Comparison of ENCODE assay signal across 29 cellular contexts in the genomic region with DNA sequence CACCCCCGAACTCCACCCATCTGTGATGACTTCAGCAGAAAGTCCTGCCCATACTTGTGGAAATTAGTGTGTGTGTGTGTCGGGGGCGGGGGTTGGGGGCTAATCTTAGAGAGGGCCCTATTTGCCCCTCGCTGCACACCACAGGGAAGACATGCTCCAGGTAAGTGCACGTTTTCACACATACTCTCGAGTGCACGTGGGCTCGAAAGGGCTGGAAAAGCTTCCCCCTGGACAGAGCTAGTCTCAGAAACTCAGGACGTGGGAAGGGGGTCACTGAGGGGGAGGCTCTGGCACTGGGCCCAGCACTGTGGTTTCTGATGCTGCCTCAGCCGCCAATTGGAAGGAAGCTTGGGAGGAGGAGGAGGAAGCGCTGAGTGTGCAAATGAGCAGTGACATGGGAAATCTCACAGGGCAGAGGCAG. TPM values are rescaled to one million over a fixed set of nuclear protein-coding genes. Genes with fewer than 3 reads are reported as not detected.
DNase-seq lines count a peak whose midpoint lies in the region; ATAC-seq and TF ChIP-seq lines count a peak whose summit lies in the region.
"Had no signal": no experiment of that assay in that cellular context is flagged by ENCODE, and none has a peak within 500 bp of the region (broad histone marks: within the 10 kb centered on the region; RNA-seq: fewer than 3 reads in every experiment).

No MANE protein-coding gene starts in this region.

- no peaks in the 10 kb centered on the region for H3K9me3 Mint-ChIP-seq in nephron
- H3K9me3 Mint-ChIP-seq: activated naive CD8-positive, alpha-beta T cell treated with anti-CD3 and anti-CD28 coated beads, Interleukin-2, amount 50 U/mL, for 24 hours; activated T-cell treated with anti-CD3 and anti-CD28 coated beads, Interleukin-2, amount 50 U/mL, for 24 hours; CD8-positive, alpha-beta T cell; memory B cell; stimulated activated naive CD8-positive, alpha-beta T cell treated with anti-CD3 and anti-CD28 coated beads, Interleukin-15, amount 100 ng/mL, for 72 hours; T-helper 1 cell treated with Interleukin-12 subunit alpha and Interleukin-12 subunit beta and Interleukin-4 antibody, amounts not matched to agents 30 μg/mL and 1 μg/mL, for 36 hours had no signal

- no peaks in the 10 kb centered on the region for H3K36me3 Mint-ChIP-seq in nephron (ENCODE audit: low read depth)
- H3K36me3 Mint-ChIP-seq: brain; CD8-positive, alpha-beta T cell; memory B cell had no signal

- no peaks in the 10 kb centered on the region for H3K36me3 ChIP-seq in H7 (replicated peaks; ENCODE audit: control insufficient read depth, insufficient read depth, low read length)
- H3K36me3 ChIP-seq: colonic mucosa, neutrophil, prostate gland had no signal

- H3K4me1 Mint-ChIP-seq in nephron: peaks cover 64% of the 10 kb centered on the region

- no peaks in the 10 kb centered on the region for H3K27me3 ChIP-seq in H7 (ENCODE audit: control insufficient read depth, insufficient read depth, low read length)
- H3K27me3 ChIP-seq: colonic mucosa had no signal

- peak; percentile 70 for DNase-seq in CD1c-positive myeloid dendritic cell (ENCODE audit: extremely low spot score)
- peak; percentile 28 for DNase-seq in H7
- peak; percentile 39 for DNase-seq in astrocyte of the hippocampus (ENCODE audit: low read depth, low spot score)
- DNase-seq in stimulated activated CD4-positive, alpha-beta T cell treated with anti-CD3 and anti-CD28 coated beads, Interleukin-4, amount 100 ng/mL, for 24 hours: no peak
- no peak for DNase-seq in stimulated activated CD4-positive, alpha-beta T cell treated with anti-CD3 and anti-CD28 coated beads, Interleukin-4, amount 100 ng/mL, for 1 hour
- DNase-seq in GM10266 (ENCODE audit: extremely low spot score): no peak
- DNase-seq: activated CD4-positive, alpha-beta T cell treated with anti-CD3 and anti-CD28 coated beads for 48 hours; activated gamma-delta T cell; activated naive CD8-positive, alpha-beta T cell treated with anti-CD3 and anti-CD28 coated beads, Interleukin-2, amount 50 U/mL, for 24 hours; activated T-cell treated with anti-CD3 and anti-CD28 coated beads, Interleukin-2, amount 50 U/mL, for 24 hours; CD8-positive, alpha-beta T cell; colonic mucosa; DMS153; effector memory CD4-positive, alpha-beta T cell; HCEC 1CT; head of caudate nucleus; MV-4-11; NCI-H146; NCI-H446; NCI-H82; SK-N-SH; stimulated activated naive CD8-positive, alpha-beta T cell treated with anti-CD3 and anti-CD28 coated beads, Interleukin-15, amount 100 ng/mL, for 72 hours had no signal

- no peak overlapping the region for H3K4me3 ChIP-seq in H7 (ENCODE audit: insufficient read depth, low read depth, low read length)
- H3K4me3 ChIP-seq: colonic mucosa, prostate gland had no signal

- TF ChIP-seq CTCF in nephron (IDR thresholded peaks at IDR 0.05; ENCODE audit: unreplicated experiment in 3 of 3) (no peak), GM10266 (IDR thresholded peaks at IDR 0.05; ENCODE audit: control insufficient read depth, insufficient read depth, low read depth, missing control alignments) (no peak)

- no peak for ATAC-seq in GM21360 (IDR thresholded peaks at IDR 0.05; ENCODE audit: unreplicated experiment)
- ATAC-seq: activated naive CD8-positive, alpha-beta T cell treated with anti-CD3 and anti-CD28 coated beads, Interleukin-2, amount 50 U/mL, for 24 hours; CD8-positive, alpha-beta T cell; stimulated activated naive CD8-positive, alpha-beta T cell treated with anti-CD3 and anti-CD28 coated beads, Interleukin-15, amount 100 ng/mL, for 72 hours had no signal

- H3K4me3 Mint-ChIP-seq in nephron: peak overlapping the region in 1 of 3 experiments; percentile 19
- H3K4me3 Mint-ChIP-seq: activated naive CD8-positive, alpha-beta T cell treated with anti-CD3 and anti-CD28 coated beads, Interleukin-2, amount 50 U/mL, for 24 hours; activated T-cell treated with anti-CD3 and anti-CD28 coated beads, Interleukin-2, amount 50 U/mL, for 24 hours; brain; CD8-positive, alpha-beta T cell; memory B cell; stimulated activated naive CD8-positive, alpha-beta T cell treated with anti-CD3 and anti-CD28 coated beads, Interleukin-15, amount 100 ng/mL, for 72 hours; T-helper 1 cell treated with Interleukin-12 subunit alpha and Interleukin-12 subunit beta and Interleukin-4 antibody, amounts not matched to agents 30 μg/mL and 1 μg/mL, for 36 hours had no signal

- peaks cover 23% of the 10 kb centered on the region for H3K27me3 Mint-ChIP-seq in nephron (ENCODE audit: low read depth)

- H3K27ac Mint-ChIP-seq in nephron: peak overlapping the region; percentile 5 to 92 (median 79)
- H3K27ac Mint-ChIP-seq: activated naive CD8-positive, alpha-beta T cell treated with anti-CD3 and anti-CD28 coated beads, Interleukin-2, amount 50 U/mL, for 24 hours; activated T-cell treated with anti-CD3 and anti-CD28 coated beads, Interleukin-2, amount 50 U/mL, for 24 hours; CD8-positive, alpha-beta T cell; memory B cell; T-helper 1 cell treated with Interleukin-12 subunit alpha and Interleukin-12 subunit beta and Interleukin-4 antibody, amounts not matched to agents 30 μg/mL and 1 μg/mL, for 36 hours had no signal

RNA-seq across cellular contexts. Expression of a gene that starts 40.7 kb away (rescaled TPM):
- 1.3 and 2.5 TPM in 2 replicates for total RNA-seq in H7 (2014; rRNA removed; shearing (Covaris generic))

Comparison
In these comparisons a context has a peak if more than half of its experiments do, and no peak if none do; other contexts are left out.
1. DNase-seq: peak in CD1c-positive myeloid dendritic cell (single experiment), H7 (single experiment) and astrocyte of the hippocampus (single experiment); none in stimulated activated CD4-positive, alpha-beta T cell treated with anti-CD3 and anti-CD28 coated beads, Interleukin-4, amount 100 ng/mL, for 24 hours (single experiment), stimulated activated CD4-positive, alpha-beta T cell treated with anti-CD3 and anti-CD28 coated beads, Interleukin-4, amount 100 ng/mL, for 1 hour (single experiment) and GM10266 (single experiment).